In genomic region chr1:27960762-27961645, GRCh38 we compare ENCODE assay signal across 8 cellular contexts. TPM values are rescaled to one million over a fixed set of nuclear protein-coding genes. Genes with fewer than 3 reads are reported as not detected.
DNase-seq lines count a peak whose midpoint lies in the region; ATAC-seq, FAIRE-seq and TF ChIP-seq lines count a peak whose summit lies in the region.

No MANE protein-coding gene starts in this region.

- H3K9ac ChIP-seq in GM12878 (ENCODE audit: control insufficient read depth, insufficient read depth, low read length): no peak overlapping the region; the same call in 1 of the 2 replicates
- peak overlapping the region in 1 of 2 donors; percentile 77 for H3K9ac ChIP-seq in liver (ENCODE audit: low read depth in 1 of 2, low read length in 2 of 2)

- intact Hi-C loops in GM12878 (cut with micrococcal nuclease; ENCODE audit: unreplicated experiment): no loop called here
- intact Hi-C loops in testis (cut with DNase I; ENCODE audit: low total_unique reads): no loop called here

- no peak for ATAC-seq in GM12878

- no peak for TF ChIP-seq EP300 in GM12878 (IDR thresholded peaks at IDR 0.05; ENCODE audit: borderline replicate concordance in 1 of 2, control insufficient read depth in 1 of 2, low read depth in 2 of 2, low read length in 2 of 2)

- SMC1A ChIA-PET in GM12878 (lab: Charles Lee; ENCODE audit: uncharacterized antibody, unreplicated experiment): interaction anchor here (1.9 kb wide), 1 partner anchor 129 kb away, joined by 5 read pairs; no protein-coding TSS in a partner anchor

- CTCF ChIA-PET in GM12878 (lab: Yijun Ruan, JAX): interaction anchor here (1.0 to 1.2 kb wide), 3 partner anchors 10 to 248 kb away, joined by 3 to 4 read pairs (median 4); no protein-coding TSS in a partner anchor

- peak overlapping the region; percentile 66 for H3K27ac Mint-ChIP-seq in activated T-cell treated with anti-CD3 and anti-CD28 coated beads, Interleukin-2, amount 50 U/mL, for 24 hours

- TSS peak; percentile 52 for BruUV-seq in GM12878 (replicated peaks; lab: Mats Ljungman, UMichigan)

- H3K4me3 Mint-ChIP-seq in activated T-cell treated with anti-CD3 and anti-CD28 coated beads, Interleukin-2, amount 50 U/mL, for 24 hours: peak overlapping the region; percentile 80

- TF ChIP-seq CTCF in GM12878 (IDR thresholded peaks at IDR 0.05 in 2 of 3, conservative IDR thresholded peaks at IDR 0.05 in 1 of 3; ENCODE audit: control insufficient read depth in 2 of 3, extremely low read depth in 1 of 3, insufficient read depth in 1 of 3, low read depth in 3 of 3, low read length in 3 of 3): no peak
- TF ChIP-seq CTCF in liver (IDR thresholded peaks at IDR 0.05; ENCODE audit: low read depth, low read length, missing input control): no peak
- no peak for TF ChIP-seq CTCF in testis (IDR thresholded peaks at IDR 0.05)

- H2AFZ ChIP-seq in GM12878 (ENCODE audit: control insufficient read depth, low read depth, low read length): no peak overlapping the region

- in situ Hi-C loops in GM12878 (cut with MboI): no loop called here

- RAD21 ChIA-PET in GM12878 (lab: Charles Lee; ENCODE audit: unreplicated experiment): no interaction called here

- WGBS in GM12878 (ENCODE audit: insufficient coverage, insufficient replicate concordance, low lambda C conversion rate, missing lambda C conversion rate): 75% methylated on average over 13 of the region's 13 CpGs
- 75% methylated on average over 13 of the region's 13 CpGs for whole genome bisulfite sequencing in liver
- WGBS in thymus: 94% methylated on average over 13 of the region's 13 CpGs
- WGBS in testis, 2 donors: 44 to 52% methylated on average over 8 to 13 of the region's 13 CpGs

- H4K20me1 ChIP-seq in GM12878 (ENCODE audit: control insufficient read depth, insufficient read depth): no peaks in the 10 kb centered on the region

- H3K4me1 ChIP-seq in GM12878 (ENCODE audit: control insufficient read depth, insufficient read depth, low read length) (peaks cover 4% of the 10 kb centered on the region), liver (ENCODE audit: control insufficient read depth in 4 of 4, insufficient read depth in 4 of 4, low read length in 3 of 4) (peaks cover 11 to 23% (median 13%) of the 10 kb centered on the region in 4 donors), thymus (ENCODE audit: control insufficient read depth, insufficient read depth, low read length) (peaks cover 14% of the 10 kb centered on the region), testis (peaks cover 10% of the 10 kb centered on the region)

- no peaks in the 10 kb centered on the region for H3K9me3 Mint-ChIP-seq in activated T-cell treated with anti-CD3 and anti-CD28 coated beads, Interleukin-2, amount 50 U/mL, for 24 hours

- H3K27ac ChIP-seq in GM12878 (ENCODE audit: control insufficient read depth, insufficient read depth) (no peak overlapping the region), liver (ENCODE audit: low read depth in 1 of 2, low read length in 2 of 2) (peak overlapping the region; percentile 86 to 96), thymus (ENCODE audit: low read depth) (no peak overlapping the region), testis (peak overlapping the region in 1 of 2 donors; percentile 90)

- H3K27me3 ChIP-seq in GM12878 (replicated peaks in 1 of 2; ENCODE audit: control insufficient read depth in 2 of 2, insufficient read depth in 2 of 2, low read length in 1 of 2) (no peaks in the 10 kb centered on the region), liver (ENCODE audit: control insufficient read depth in 4 of 4, insufficient read depth in 4 of 4, low read length in 3 of 4) (no peaks in the 10 kb centered on the region), thymus (ENCODE audit: control insufficient read depth, insufficient read depth) (no peaks in the 10 kb centered on the region), testis (no peaks in the 10 kb centered on the region)

- no peaks in the 10 kb centered on the region for H3K79me2 ChIP-seq in GM12878 (ENCODE audit: control insufficient read depth, insufficient read depth, low read length)

- peak overlapping the region; percentile 90 for H3K4me2 ChIP-seq in GM12878 (ENCODE audit: control insufficient read depth, insufficient read depth)

- H3K4me1 Mint-ChIP-seq in activated T-cell treated with anti-CD3 and anti-CD28 coated beads, Interleukin-2, amount 50 U/mL, for 24 hours (ENCODE audit: low read depth): peaks cover 23% of the 10 kb centered on the region

- no peaks in the 10 kb centered on the region for H3K27me3 Mint-ChIP-seq in activated T-cell treated with anti-CD3 and anti-CD28 coated beads, Interleukin-2, amount 50 U/mL, for 24 hours

- POLR2A ChIA-PET in GM12878 (lab: Charles Lee): interaction anchor here (0.8 kb wide), 1 partner anchor 69 kb away, joined by 4 read pairs; no protein-coding TSS in a partner anchor

- peaks cover 24% of the 10 kb centered on the region for H3K36me3 Mint-ChIP-seq in activated T-cell treated with anti-CD3 and anti-CD28 coated beads, Interleukin-2, amount 50 U/mL, for 24 hours (ENCODE audit: low read depth)

- H3K9me3 ChIP-seq in GM12878 (replicated peaks; ENCODE audit: control insufficient read depth, insufficient read depth, low read length) (no peaks in the 10 kb centered on the region), liver (ENCODE audit: control insufficient read depth in 4 of 4, low read length in 3 of 4) (no peaks in the 10 kb centered on the region), thymus (ENCODE audit: control insufficient read depth) (no peaks in the 10 kb centered on the region), testis (no peaks in the 10 kb centered on the region)

- H3K4me3 ChIP-seq in GM12878 (peak overlapping the region; percentile 82; the same call in 1 of the 2 replicates), liver (ENCODE audit: low read depth in 1 of 3, low read length in 3 of 3) (peak overlapping the region; percentile 62 to 88 (median 70)), thymus (ENCODE audit: low read length) (peak overlapping the region; percentile 82), testis (peak overlapping the region in 1 of 2 donors; percentile 77)

- DNase-seq in activated T-cell treated with anti-CD3 and anti-CD28 coated beads, Interleukin-2, amount 50 U/mL, for 24 hours: no peak
- no peak for DNase-seq in activated T-cell treated with anti-CD3 and anti-CD28 coated beads, Interleukin-2, amount 50 U/mL, for 48 hours
- no peak for DNase-seq in GM12878 (ENCODE audit: low read depth, low spot score)
- no peak for DNase-seq in testis
- DNase-seq in activated CD8-positive, alpha-beta memory T cell treated with anti-CD3 and anti-CD28 coated beads, Interleukin-2, amount 50 U/mL, for 48 hours: no peak
- no peak for DNase-seq in mesenteric fat pad (ENCODE audit: low spot score)

- FAIRE-seq in GM12878 (lab: Jason Lieb, UNC): no peak

- H3K36me3 ChIP-seq in GM12878 (ENCODE audit: control insufficient read depth in 2 of 2, insufficient read depth in 2 of 2, low read length in 1 of 2) (peaks cover 0 to 2% of the 10 kb centered on the region in 2 experiments; a peak in 2 of 4 replicates), liver (ENCODE audit: control insufficient read depth in 4 of 4, insufficient read depth in 3 of 4, low read depth in 1 of 4, low read length in 3 of 4) (peaks cover 0 to 16% (median 6%) of the 10 kb centered on the region in 4 donors), thymus (ENCODE audit: control insufficient read depth, insufficient read depth) (peaks cover 16% of the 10 kb centered on the region), testis (ENCODE audit: low read depth, missing control alignments) (no peaks in the 10 kb centered on the region)

- no peak for TF ChIP-seq POLR2A in GM12878 (IDR thresholded peaks at IDR 0.05; ENCODE audit: low read depth, low read length)
- TF ChIP-seq POLR2A in testis (IDR thresholded peaks at IDR 0.05): no peak

- TF ChIP-seq RAD21 in GM12878 (IDR thresholded peaks at IDR 0.05; ENCODE audit: insufficient read depth, low read depth, low read length) (no peak), liver (IDR thresholded peaks at IDR 0.05) (no peak)

RNA-seq across cellular contexts. Expression of gene XKR8, which starts 1.2 kb away (rescaled TPM):
- 2.8 and 2.9 TPM in 2 replicates for total RNA-seq in GM12878 (2013; cell fraction: nucleolus; rRNA removed)
- 1.3 TPM in 2 replicates for total RNA-seq in GM12878 (2014; rRNA removed)
- 1.4 and 1.5 TPM in 2 replicates for total RNA-seq in GM12878 (2014; rRNA removed; fragmentation: Illumina TruSeq; extraction: Trizol)
- total RNA-seq in GM12878 (2021): 3.5 and 4.4 TPM in 2 replicates
- 1.7 TPM for polyA plus RNA-seq in GM12878 (2011; ENCODE audit: low read depth)
- 2.6 and 3.2 TPM in 2 replicates for polyA plus RNA-seq in GM12878 (2011; rRNA removed)
- 4.7 and 5.8 TPM in 2 replicates for polyA plus RNA-seq in GM12878 (2011; cell fraction: cytosol; rRNA removed)
- polyA plus RNA-seq in GM12878 (2011; cell fraction: nucleus; rRNA removed): 4.7 and 5.0 TPM in 2 replicates
- polyA plus RNA-seq in GM12878 (2012): 3.3 and 3.6 TPM in 2 replicates
- polyA plus RNA-seq in GM12878 (2014; fragmentation: Illumina TruSeq; extraction: Trizol): 1.2 and 2.0 TPM in 2 replicates
- polyA plus RNA-seq in GM12878 (2014; fragmentation: Nextera tagmentation; extraction: Ambion mirVana): 1 to 10 TPM in 1 of 2 experiments, under 1 TPM in 1; 0.80 to 1.1 TPM
- 3.1 and 3.3 TPM in 2 replicates for polyA plus RNA-seq in GM12878 (2014; rRNA removed)
- polyA plus RNA-seq in GM12878 (2016; fragmentation: Nextera tagmentation; extraction: Ambion mirVana): 1 to 10 TPM; 3.3 to 3.7 TPM
- 2.2 and 4.4 TPM in 2 replicates for polyA minus RNA-seq in GM12878 (2011; rRNA and poly(A)+ RNA removed)
- 1.7 and 2.4 TPM in 2 replicates for polyA minus RNA-seq in GM12878 (2011; cell fraction: cytosol; rRNA and poly(A)+ RNA removed)
- 1.1 and 1.3 TPM in 2 replicates for polyA minus RNA-seq in GM12878 (2011; cell fraction: nucleus; rRNA and poly(A)+ RNA removed)
- total RNA-seq in liver: 1 to 10 TPM; 5.3 to 8.1 TPM
- polyA plus RNA-seq in liver: 1 to 10 TPM; 4.9 to 7.2 TPM
- 5.2 TPM for polyA plus RNA-seq in thymus
- 10 to 100 TPM; 10.9 to 11.7 TPM for total RNA-seq in testis
- polyA plus RNA-seq in testis (ENCODE audit: insufficient read depth, low read depth, low replicate concordance): 7.8 TPM
- total RNA-seq in mesenteric fat pad: 7.0 TPM

RNA-seq across cellular contexts. Expression of gene SMPDL3B, which starts 26.2 kb away (rescaled TPM):
- 0.59 and 0.79 TPM in 2 replicates for total RNA-seq in GM12878 (2013; cell fraction: nucleolus; rRNA removed)
- total RNA-seq in GM12878 (2014; rRNA removed): 2.0 and 2.2 TPM in 2 replicates
- total RNA-seq in GM12878 (2014; rRNA removed; fragmentation: Illumina TruSeq; extraction: Trizol): 1.1 and 1.3 TPM in 2 replicates
- 1.9 TPM in 2 replicates for total RNA-seq in GM12878 (2021)
- not detected for polyA plus RNA-seq in GM12878 (2011; ENCODE audit: low read depth)
- polyA plus RNA-seq in GM12878 (2011; rRNA removed): 0.78 and 0.94 TPM in 2 replicates
- 1.6 and 1.7 TPM in 2 replicates for polyA plus RNA-seq in GM12878 (2011; cell fraction: cytosol; rRNA removed)
- 0.69 and 1.2 TPM in 2 replicates for polyA plus RNA-seq in GM12878 (2011; cell fraction: nucleus; rRNA removed)
- 0.32 TPM in 1 of 2 replicates, not detected in the other for polyA plus RNA-seq in GM12878 (2012)
- 2.4 and 2.5 TPM in 2 replicates for polyA plus RNA-seq in GM12878 (2014; fragmentation: Illumina TruSeq; extraction: Trizol)
- under 1 TPM; 0.60 to 0.69 TPM for polyA plus RNA-seq in GM12878 (2014; fragmentation: Nextera tagmentation; extraction: Ambion mirVana)
- polyA plus RNA-seq in GM12878 (2014; rRNA removed): 1.9 and 2.7 TPM in 2 replicates
- under 1 TPM; 0.56 to 0.78 TPM for polyA plus RNA-seq in GM12878 (2016; fragmentation: Nextera tagmentation; extraction: Ambion mirVana)
- 0.80 and 1.8 TPM in 2 replicates for polyA minus RNA-seq in GM12878 (2011; rRNA and poly(A)+ RNA removed)
- 0.67 and 0.73 TPM in 2 replicates for polyA minus RNA-seq in GM12878 (2011; cell fraction: cytosol; rRNA and poly(A)+ RNA removed)
- 0.36 and 0.48 TPM in 2 replicates for polyA minus RNA-seq in GM12878 (2011; cell fraction: nucleus; rRNA and poly(A)+ RNA removed)
- under 1 TPM; 0.33 to 0.37 TPM for total RNA-seq in liver
- under 1 TPM; 0.24 to 0.31 TPM for polyA plus RNA-seq in liver
- polyA plus RNA-seq in thymus: 1.9 TPM
- 1 to 10 TPM; 2.1 to 2.5 TPM for total RNA-seq in testis
- polyA plus RNA-seq in testis (ENCODE audit: insufficient read depth, low read depth, low replicate concordance): 2.7 TPM
- total RNA-seq in mesenteric fat pad: not detected

RNA-seq across cellular contexts. Expression of gene RPA2, which starts 46.6 kb away (rescaled TPM):
- 12.5 and 15.6 TPM in 2 replicates for total RNA-seq in GM12878 (2013; cell fraction: nucleolus; rRNA removed)
- total RNA-seq in GM12878 (2014; rRNA removed) (105 and 106 TPM in 2 replicates), GM12878 (2014; rRNA removed; fragmentation: Illumina TruSeq; extraction: Trizol) (81.7 and 86.8 TPM in 2 replicates), GM12878 (2021) (62.2 and 62.7 TPM in 2 replicates), liver (10 to 100 TPM; 10.6 to 40.4 TPM), testis (10 to 100 TPM; 67.7 to 71.3 TPM), mesenteric fat pad (31.6 TPM)
- polyA plus RNA-seq in GM12878 (2011; ENCODE audit: low read depth): 54.3 TPM
- polyA plus RNA-seq in GM12878 (2011; rRNA removed) (121 and 145 TPM in 2 replicates), GM12878 (2014; fragmentation: Illumina TruSeq; extraction: Trizol) (88.1 and 113 TPM in 2 replicates), GM12878 (2014; fragmentation: Nextera tagmentation; extraction: Ambion mirVana) (100 to 1,000 TPM; 171 to 174 TPM), GM12878 (2014; rRNA removed) (138 and 171 TPM in 2 replicates), GM12878 (2016; fragmentation: Nextera tagmentation; extraction: Ambion mirVana) (100 to 1,000 TPM; 166 TPM), liver (10 to 100 TPM in 1 of 2 donors, 1 to 10 TPM in 1; 8.7 to 13.9 TPM), thymus (52.9 TPM), testis (ENCODE audit: insufficient read depth, low read depth, low replicate concordance) (131 TPM)
- polyA plus RNA-seq in GM12878 (2011; cell fraction: cytosol; rRNA removed): 61.4 and 157 TPM in 2 replicates
- polyA plus RNA-seq in GM12878 (2011; cell fraction: nucleus; rRNA removed): 70.2 and 81.2 TPM in 2 replicates
- polyA plus RNA-seq in GM12878 (2012): 54.9 and 55.1 TPM in 2 replicates
- polyA minus RNA-seq in GM12878 (2011; rRNA and poly(A)+ RNA removed): 30.8 and 33.0 TPM in 2 replicates
- polyA minus RNA-seq in GM12878 (2011; cell fraction: cytosol; rRNA and poly(A)+ RNA removed): 13.1 and 19.9 TPM in 2 replicates
- polyA minus RNA-seq in GM12878 (2011; cell fraction: nucleus; rRNA and poly(A)+ RNA removed): 13.8 and 19.0 TPM in 2 replicates

Comparison
In these comparisons a context has a peak if more than half of its experiments do, and no peak if none do; other contexts are left out.
1. H3K27ac ChIP-seq: peak in liver (2 of 2); none in GM12878 (single experiment) and thymus (single experiment).